In genomic region chr13:20967340-20967739, GRCh38 we compare ENCODE assay signal across 31 cellular contexts.
"Had no signal": no experiment of that assay in that cellular context is flagged by ENCODE, and none has a peak within 500 bp of the region (broad histone marks: within the 10 kb centered on the region; RNA-seq: fewer than 3 reads in every experiment).

No MANE protein-coding gene starts in this region.

- H3K27me3 Mint-ChIP-seq: dendritic cell treated with granulocyte-macrophage colony-stimulating factor and Interleukin-4, amounts not matched to agents 40 ng/mL and 50 ng/mL, for 4 days had no signal

- FAIRE-seq: endometrium, kidney had no signal

- H3K4me3 Mint-ChIP-seq: dendritic cell treated with granulocyte-macrophage colony-stimulating factor and Interleukin-4, amounts not matched to agents 40 ng/mL and 50 ng/mL, for 4 days; effector memory CD8-positive, alpha-beta T cell; endodermal cell; memory B cell; naive thymus-derived CD4-positive, alpha-beta T cell had no signal

- H3K27ac ChIP-seq: colonic mucosa, epithelial cell of prostate, esophagus squamous epithelium, gastrocnemius medialis, heart right ventricle, left ventricle myocardium inferior had no signal

- H3K27ac Mint-ChIP-seq: dendritic cell treated with granulocyte-macrophage colony-stimulating factor and Interleukin-4, amounts not matched to agents 40 ng/mL and 50 ng/mL, for 4 days; effector memory CD8-positive, alpha-beta T cell; endodermal cell; immature natural killer cell; memory B cell had no signal

- H3K4me3 ChIP-seq: colonic mucosa, esophagus squamous epithelium, gastrocnemius medialis, heart right ventricle, left ventricle myocardium inferior, lung had no signal

- H3K9me3 Mint-ChIP-seq: dendritic cell treated with granulocyte-macrophage colony-stimulating factor and Interleukin-4, amounts not matched to agents 40 ng/mL and 50 ng/mL, for 4 days; effector memory CD8-positive, alpha-beta T cell; immature natural killer cell; memory B cell had no signal

- H3K36me3 ChIP-seq: colonic mucosa, gastrocnemius medialis, left ventricle myocardium inferior had no signal

- H3K4me1 Mint-ChIP-seq: memory B cell had no signal

- ATAC-seq: effector memory CD8-positive, alpha-beta T cell; esophagus mucosa; gastrocnemius medialis; heart right ventricle; left colon; left lobe of liver; naive thymus-derived CD4-positive, alpha-beta T cell had no signal

- DNase-seq: colonic mucosa; cortex of kidney; effector CD8-positive, alpha-beta T cell; effector memory CD8-positive, alpha-beta T cell; endodermal cell; erythroblast; esophagus squamous epithelium; foreskin fibroblast; foreskin melanocyte; gastrocnemius medialis; glutamatergic neuron; head of caudate nucleus; heart right ventricle; hippocampal formation; immature natural killer cell; islet precursor cell; kidney; kidney glomerular epithelial cell; left colon; left ventricle myocardium inferior; mammary epithelial cell; mesendoderm; midbrain; naive thymus-derived CD4-positive, alpha-beta T cell had no signal

- H3K4me1 ChIP-seq: colonic mucosa, esophagus squamous epithelium, gastrocnemius medialis, left ventricle myocardium inferior had no signal

- H3K36me3 Mint-ChIP-seq: memory B cell had no signal

- H3K27me3 ChIP-seq: colonic mucosa, esophagus squamous epithelium, gastrocnemius medialis, heart right ventricle had no signal

- H3K9me3 ChIP-seq: colonic mucosa, esophagus squamous epithelium, gastrocnemius medialis, heart right ventricle, left ventricle myocardium inferior had no signal
